8 cellular contexts compared by ENCODE assay signal in genomic region chr3:141336672-141337522, GRCh38. TPM values are rescaled to one million over a fixed set of nuclear protein-coding genes. Genes with fewer than 3 reads are reported as not detected.
A peak's percentile ranks its signal among the peaks of the same experiment; 100 is the strongest.
DNase-seq lines count a peak whose midpoint lies in the region; ATAC-seq and TF ChIP-seq lines count a peak whose summit lies in the region.

No MANE protein-coding gene starts in this region.

- H3K9me2 ChIP-seq in GM23248 (ENCODE audit: insufficient read depth): no peaks in the 10 kb centered on the region
- H3K9me2 ChIP-seq in MM.1S (replicated peaks; ENCODE audit: insufficient read depth, low read length): no peaks in the 10 kb centered on the region

- H3K4me3 Mint-ChIP-seq in activated T-helper 2 cell treated with anti-CD3 and anti-CD28 coated beads, Interferon-gamma antibody, Interleukin-2, Interleukin-4, amounts not matched to agents 10 μg/mL and 5 μg/mL and 100 μg/mL, durations not matched to agents 14 hours and 24 hours and 36 hours (ENCODE audit: low read depth): no peak overlapping the region
- no peak overlapping the region for H3K4me3 Mint-ChIP-seq in Calu3 (ENCODE audit: low read depth, unreplicated experiment)

- H3K27me3 Mint-ChIP-seq in activated T-helper 2 cell treated with anti-CD3 and anti-CD28 coated beads, Interferon-gamma antibody, Interleukin-2, Interleukin-4, amounts not matched to agents 10 μg/mL and 5 μg/mL and 100 μg/mL, durations not matched to agents 14 hours and 24 hours and 36 hours (ENCODE audit: low read depth): peaks cover 4% of the 10 kb centered on the region
- H3K27me3 Mint-ChIP-seq in Calu3 (ENCODE audit: unreplicated experiment): no peaks in the 10 kb centered on the region

- H3F3A ChIP-seq in GM23248 (ENCODE audit: insufficient read depth): peaks cover 40% of the 10 kb centered on the region
- 0 out of 2 replicates have a peak, but pooled peaks cover 4% of the 10 kb centered on the region for H3F3A ChIP-seq in MM.1S (ENCODE audit: insufficient read depth, low read length)

- H4K20me1 ChIP-seq in GM23248 (ENCODE audit: insufficient read depth): no peaks in the 10 kb centered on the region
- H4K20me1 ChIP-seq in MM.1S (ENCODE audit: insufficient read depth, low read length): no peaks in the 10 kb centered on the region

- no peak overlapping the region for H3K27ac Mint-ChIP-seq in activated T-helper 2 cell treated with anti-CD3 and anti-CD28 coated beads, Interferon-gamma antibody, Interleukin-2, Interleukin-4, amounts not matched to agents 10 μg/mL and 5 μg/mL and 100 μg/mL, durations not matched to agents 14 hours and 24 hours and 36 hours
- no peak overlapping the region for H3K27ac Mint-ChIP-seq in Calu3 (ENCODE audit: unreplicated experiment)

- H3K4me3 ChIP-seq in GM12865 (ENCODE audit: low read depth, low read length): peak overlapping the region; percentile 26
- no peak overlapping the region for H3K4me3 ChIP-seq in GM23248
- peak overlapping the region; percentile 8; the same call in 1 of the 2 replicates for H3K4me3 ChIP-seq in MM.1S (ENCODE audit: low read length)
- no peak overlapping the region for H3K4me3 ChIP-seq in upper lobe of right lung
- no peak overlapping the region for H3K4me3 ChIP-seq in tibial artery

- ATAC-seq in upper lobe of right lung: peak; percentile 70

- BruUV-seq in Calu3 (replicated peaks; lab: Mats Ljungman, UMichigan): no TSS peak

- H3K9me3 ChIP-seq in GM23248 (ENCODE audit: low read depth) (no peaks in the 10 kb centered on the region), MM.1S (replicated peaks; ENCODE audit: insufficient read depth, low read length) (no peaks in the 10 kb centered on the region), upper lobe of right lung (no peaks in the 10 kb centered on the region), tibial artery (no peaks in the 10 kb centered on the region)

- H3K9ac ChIP-seq in GM23248 (peak overlapping the region; percentile 37; the same call in 1 of the 2 replicates), MM.1S (ENCODE audit: low read length) (no peak overlapping the region; the same call in 1 of the 2 replicates)

- 54 to 55% methylated on average over 12 of the region's 12 CpGs for WGBS in GM23248 (ENCODE audit: low coverage in 1 of 2, low lambda C conversion rate in 2 of 2, missing lambda C conversion rate in 2 of 2), 2 experiments

- peak overlapping the region; percentile 9; the same call in 1 of the 2 replicates for H2AFZ ChIP-seq in GM23248
- H2AFZ ChIP-seq in MM.1S (ENCODE audit: low read length): peak overlapping the region; percentile 55

- peak overlapping the region; percentile 66 for H3K27ac ChIP-seq in GM23248
- peak overlapping the region; percentile 28; the same call in 1 of the 2 replicates for H3K27ac ChIP-seq in MM.1S (ENCODE audit: low read length)
- peak overlapping the region; percentile 27 for H3K27ac ChIP-seq in upper lobe of right lung
- H3K27ac ChIP-seq in tibial artery: no peak overlapping the region

- CTCF ChIA-PET in Calu3 (lab: Charles Lee): interaction anchor here (0.6 to 1.5 kb wide), 6 partner anchors 8 to 382 kb away, joined by 4 to 7 read pairs (median 4); no protein-coding TSS in a partner anchor

- H3K9me3 Mint-ChIP-seq in activated T-helper 2 cell treated with anti-CD3 and anti-CD28 coated beads, Interferon-gamma antibody, Interleukin-2, Interleukin-4, amounts not matched to agents 10 μg/mL and 5 μg/mL and 100 μg/mL, durations not matched to agents 14 hours and 24 hours and 36 hours: no peaks in the 10 kb centered on the region
- H3K9me3 Mint-ChIP-seq in Calu3 (ENCODE audit: low read depth, unreplicated experiment): peaks cover 5% of the 10 kb centered on the region

- in situ Hi-C loops in GM23248 (cut with MboI): no loop called here

- peaks cover 3% of the 10 kb centered on the region for H3K4me1 Mint-ChIP-seq in activated T-helper 2 cell treated with anti-CD3 and anti-CD28 coated beads, Interferon-gamma antibody, Interleukin-2, Interleukin-4, amounts not matched to agents 10 μg/mL and 5 μg/mL and 100 μg/mL, durations not matched to agents 14 hours and 24 hours and 36 hours (ENCODE audit: low read depth)
- peaks cover 9% of the 10 kb centered on the region for H3K4me1 Mint-ChIP-seq in Calu3 (ENCODE audit: low read depth, unreplicated experiment)

- H3K36me3 Mint-ChIP-seq in activated T-helper 2 cell treated with anti-CD3 and anti-CD28 coated beads, Interferon-gamma antibody, Interleukin-2, Interleukin-4, amounts not matched to agents 10 μg/mL and 5 μg/mL and 100 μg/mL, durations not matched to agents 14 hours and 24 hours and 36 hours (ENCODE audit: low read depth): no peaks in the 10 kb centered on the region
- H3K36me3 Mint-ChIP-seq in Calu3 (ENCODE audit: insufficient read depth, unreplicated experiment): no peaks in the 10 kb centered on the region

- H3K4me1 ChIP-seq in GM23248 (ENCODE audit: insufficient read depth) (peaks cover 44% of the 10 kb centered on the region), MM.1S (ENCODE audit: low read length) (peaks cover 12% of the 10 kb centered on the region), upper lobe of right lung (no peaks in the 10 kb centered on the region), tibial artery (peaks cover 0 to 18% (median 11%) of the 10 kb centered on the region in 4 donors)

- intact Hi-C loops in upper lobe of right lung (cut with DNase I): no loop called here
- intact Hi-C loops in activated T-helper 2 cell treated with anti-CD3 and anti-CD28 coated beads, Interferon-gamma antibody, Interleukin-2, Interleukin-4, amounts not matched to agents 10 μg/mL and 5 μg/mL and 100 μg/mL, durations not matched to agents 14 hours and 24 hours and 36 hours (cut with micrococcal nuclease): no loop called here
- intact Hi-C loops in Calu3 (cut with micrococcal nuclease; ENCODE audit: unreplicated experiment): no loop called here
- intact Hi-C loops in tibial artery (cut with DNase I; ENCODE audit: low total_unique reads): no loop called here

- TF ChIP-seq CTCF in GM12865 (IDR thresholded peaks at IDR 0.05; ENCODE audit: insufficient read depth, low read depth, low read length, missing control alignments) (no peak), MM.1S (IDR thresholded peaks at IDR 0.05; ENCODE audit: low read length) (no peak), upper lobe of right lung (IDR thresholded peaks at IDR 0.05) (no peak), Calu3 (IDR thresholded peaks at IDR 0.05; ENCODE audit: unreplicated experiment) (no peak), tibial artery (IDR thresholded peaks at IDR 0.05) (no peak)

- no peaks in the 10 kb centered on the region for H3K36me3 ChIP-seq in GM23248 (ENCODE audit: low read depth)
- H3K36me3 ChIP-seq in MM.1S (replicated peaks; ENCODE audit: insufficient read depth, low read length): no peaks in the 10 kb centered on the region
- H3K36me3 ChIP-seq in upper lobe of right lung: no peaks in the 10 kb centered on the region
- H3K36me3 ChIP-seq in tibial artery: no peaks in the 10 kb centered on the region

- peak overlapping the region; percentile 57 for H3K4me2 ChIP-seq in GM23248 (ENCODE audit: unreplicated experiment)
- peak overlapping the region; percentile 33 for H3K4me2 ChIP-seq in MM.1S (ENCODE audit: low read depth, low read length)

- H3K27me3 ChIP-seq in GM23248 (replicated peaks; ENCODE audit: insufficient read depth) (no peaks in the 10 kb centered on the region), MM.1S (replicated peaks; ENCODE audit: insufficient read depth, low read length) (no peaks in the 10 kb centered on the region), upper lobe of right lung (no peaks in the 10 kb centered on the region), tibial artery (no peaks in the 10 kb centered on the region)

- DNase-seq in GM12865 (ENCODE audit: low read depth) (peak; percentile 92), GM23248 (peak; percentile 92), MM.1S (no peak), dermis blood vessel endothelial cell (peak; percentile 85), upper lobe of right lung (no peak), Calu3 (no peak), tibial artery (no peak)
- no peak for DNase-seq in activated T-helper 2 cell treated with anti-CD3 and anti-CD28 coated beads, Interferon-gamma antibody, Interleukin-2, Interleukin-4, amounts not matched to agents 10 μg/mL and 5 μg/mL and 100 μg/mL, durations not matched to agents 14 hours and 24 hours and 36 hours (ENCODE audit: low spot score)

- H3K79me2 ChIP-seq in GM23248 (ENCODE audit: insufficient read depth): no peaks in the 10 kb centered on the region
- no peaks in the 10 kb centered on the region for H3K79me2 ChIP-seq in MM.1S (ENCODE audit: low read length)

RNA-seq across cellular contexts. Expression of gene ZBTB38, which starts 31.4 kb away (rescaled TPM):
- total RNA-seq in GM23248 (2014; rRNA removed; shearing (Covaris generic)): 159 and 175 TPM in 2 replicates
- polyA plus RNA-seq in GM23248 (2016; fragmentation: Nextera tagmentation; extraction: Ambion mirVana): 107 and 112 TPM in 2 replicates
- total RNA-seq in dermis blood vessel endothelial cell: 92.4 and 113 TPM in 2 replicates
- total RNA-seq in upper lobe of right lung: 118 TPM
- 25.4 and 27.2 TPM in 2 replicates for total RNA-seq in activated T-helper 2 cell treated with anti-CD3 and anti-CD28 coated beads, Interferon-gamma antibody, Interleukin-2, Interleukin-4, amounts not matched to agents 10 μg/mL and 5 μg/mL and 100 μg/mL, durations not matched to agents 14 hours and 24 hours and 36 hours
- total RNA-seq in Calu3 (2022): 95.9 and 99.1 TPM in 2 replicates

Comparison
In these comparisons a context has a peak if more than half of its experiments do, and no peak if none do; other contexts are left out.
1. DNase-seq: peak in GM12865 (single experiment), GM23248 (single experiment) and dermis blood vessel endothelial cell (single experiment); none in MM.1S (single experiment), upper lobe of right lung (single experiment), activated T-helper 2 cell treated with anti-CD3 and anti-CD28 coated beads, Interferon-gamma antibody, Interleukin-2, Interleukin-4, amounts not matched to agents 10 μg/mL and 5 μg/mL and 100 μg/mL, durations not matched to agents 14 hours and 24 hours and 36 hours (single experiment), Calu3 (single experiment) and tibial artery (0 of 2).
2. H3K4me3 ChIP-seq: peak in GM12865 (single experiment) and MM.1S (single experiment); none in GM23248 (single experiment), upper lobe of right lung (single experiment) and tibial artery (0 of 2).
3. H3K27ac ChIP-seq: peak in GM23248 (single experiment), MM.1S (single experiment) and upper lobe of right lung (single experiment); none in tibial artery (0 of 2).